ENCODE assay signal across 16 cellular contexts in the genomic region with DNA sequence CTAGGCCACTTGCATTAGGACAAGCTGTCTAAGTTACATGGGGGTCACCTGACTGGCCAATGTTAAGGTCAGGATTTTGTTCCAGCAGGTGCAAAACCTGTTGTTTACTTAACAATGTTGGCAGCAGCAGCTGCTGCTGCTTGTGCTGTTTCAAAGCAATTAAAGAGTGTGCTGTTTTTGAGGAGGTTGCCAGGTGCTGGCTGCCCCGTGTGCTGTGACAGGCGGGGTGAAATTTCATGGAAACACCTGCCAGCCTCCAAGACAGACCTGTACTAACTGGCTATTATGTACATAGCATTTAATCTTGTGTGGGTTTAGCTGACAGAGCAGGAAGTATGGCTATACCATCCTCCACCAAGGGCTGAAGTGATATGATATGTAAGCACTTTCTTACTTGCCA.
DNase-seq lines count a peak whose midpoint lies in the region; ATAC-seq, FAIRE-seq and TF ChIP-seq lines count a peak whose summit lies in the region.
"Had no signal": no experiment of that assay in that cellular context is flagged by ENCODE, and none has a peak within 500 bp of the region (broad histone marks: within the 10 kb centered on the region; RNA-seq: fewer than 3 reads in every experiment).

No MANE protein-coding gene starts in this region.

- no peak overlapping the region for H3K4me3 ChIP-seq in hepatocyte
- H3K4me3 ChIP-seq in suprapubic skin = no peak overlapping the region
- H3K4me3 ChIP-seq: GM12878, GM23248 had no signal

- H4K20me1 ChIP-seq in hepatocyte (ENCODE audit: insufficient read depth, poor library complexity, severe bottlenecking) = no peaks in the 10 kb centered on the region

- DNase-seq in DMS153 treated with DMSO at 0.1 percent for 48 hours (lab: John Stamatoyannopoulos, UW; ENCODE audit: unreplicated experiment) = peak; percentile 96
- DNase-seq in NCI-H146 (lab: John Stamatoyannopoulos, UW) = peak; percentile 100
- DNase-seq in NCI-H748 (lab: John Stamatoyannopoulos, UW; ENCODE audit: unreplicated experiment) = peak; percentile 100
- peak; percentile 45 for DNase-seq in hepatocyte (ENCODE audit: low spot score)
- DNase-seq in suprapubic skin (ENCODE audit: low spot score in 2 of 2) = no peak
- no peak for DNase-seq in putamen (ENCODE audit: low spot score)
- DNase-seq in frontal cortex (ENCODE audit: low spot score in 2 of 2) = no peak
- DNase-seq: activated CD4-positive, alpha-beta T cell treated with anti-CD3 and anti-CD28 coated beads, Interleukin-2, amount 50 U/mL, for 4 hours; brain microvascular endothelial cell; GM23248; hippocampal formation; mesendoderm; posterior cingulate gyrus had no signal

- FAIRE-seq in frontal cortex (lab: Jason Lieb, UNC) = no peak
- FAIRE-seq: GM12878 had no signal

- no peaks in the 10 kb centered on the region for H3K79me2 ChIP-seq in hepatocyte

- H2AFZ ChIP-seq in hepatocyte = no peak overlapping the region
- H2AFZ ChIP-seq: GM23248 had no signal

- no peaks in the 10 kb centered on the region for H3K9me2 ChIP-seq in hepatocyte (replicated peaks; ENCODE audit: insufficient read depth)

- H3K4me2 ChIP-seq in hepatocyte = no peak overlapping the region

- no peak for ATAC-seq in HG02870 (IDR thresholded peaks at IDR 0.05; ENCODE audit: unreplicated experiment)
- ATAC-seq: GM12878; stimulated activated memory B cell treated with anti-CD40 and anti-IgM and Interleukin-4, amounts not matched to agents 10 μg/mL and 1 μg/mL and 100 μg/mL, for 72 hours had no signal

- TF ChIP-seq CTCF in hepatocyte (IDR thresholded peaks at IDR 0.05; ENCODE audit: poor library complexity) = no peak
- TF ChIP-seq CTCF in suprapubic skin (IDR thresholded peaks at IDR 0.05) = no peak

- H3K36me3 ChIP-seq in hepatocyte (replicated peaks; ENCODE audit: insufficient read depth, low read depth) (no peaks in the 10 kb centered on the region), suprapubic skin (no peaks in the 10 kb centered on the region)
- H3K36me3 ChIP-seq: brain microvascular endothelial cell had no signal

- H3K27ac ChIP-seq in hepatocyte (no peak overlapping the region), suprapubic skin (no peak overlapping the region)
- H3K27ac ChIP-seq: brain microvascular endothelial cell, GM23248 had no signal

- no peaks in the 10 kb centered on the region for H3K27me3 ChIP-seq in hepatocyte
- no peaks in the 10 kb centered on the region for H3K27me3 ChIP-seq in suprapubic skin
- H3K27me3 ChIP-seq: brain microvascular endothelial cell had no signal

- H3K9me3 ChIP-seq in hepatocyte (ENCODE audit: low read depth) = no peaks in the 10 kb centered on the region
- no peaks in the 10 kb centered on the region for H3K9me3 ChIP-seq in suprapubic skin

- H3K4me1 ChIP-seq in hepatocyte (ENCODE audit: insufficient read depth) (no peaks in the 10 kb centered on the region), suprapubic skin (no peaks in the 10 kb centered on the region)

- no peak for TF ChIP-seq EP300 in suprapubic skin (IDR thresholded peaks at IDR 0.05)

- TF ChIP-seq POLR2A in suprapubic skin (IDR thresholded peaks at IDR 0.05) = no peak

- whole genome bisulfite sequencing in hepatocyte (ENCODE audit: low lambda C conversion rate, missing lambda C conversion rate) = 33% methylated on average over 2 of the region's 2 CpGs
- 32% methylated on average over 2 of the region's 2 CpGs for WGBS in suprapubic skin

Comparison
In these comparisons a context has a peak if more than half of its experiments do, and no peak if none do; other contexts are left out.
1. DNase-seq: peak in DMS153 treated with DMSO at 0.1 percent for 48 hours (single experiment), NCI-H146 (single experiment), NCI-H748 (single experiment) and hepatocyte (single experiment); none in suprapubic skin (0 of 2), putamen (single experiment) and frontal cortex (0 of 2).